ENCODE assay signal across 21 cellular contexts in genomic region chr6:15038013-15038791, GRCh38.
"Had no signal": no experiment of that assay in that cellular context is flagged by ENCODE, and none has a peak within 500 bp of the region (broad histone marks: within the 10 kb centered on the region; RNA-seq: fewer than 3 reads in every experiment).

No MANE protein-coding gene starts in this region.

- H3K4me3 ChIP-seq: lung, suprapubic skin, tibial nerve had no signal

- H3K4me1 ChIP-seq: foreskin keratinocyte had no signal

- H3K9me3 ChIP-seq: suprapubic skin, tibial nerve had no signal

- DNase-seq: activated CD4-positive, alpha-beta T cell treated with anti-CD3 and anti-CD28 coated beads for 1 hour; activated CD4-positive, alpha-beta T cell treated with anti-CD3 and anti-CD28 coated beads, Interleukin-2, amount 50 U/mL, for 1 hour; activated CD8-positive, alpha-beta T cell treated with anti-CD3 and anti-CD28 coated beads, Interleukin-2, amount 10 ng/mL, durations not matched to agents 7 days and 5 days; activated gamma-delta T cell treated with Interleukin-2 at 50 U/mL for 16 hours; activated T-cell treated with anti-CD3 and anti-CD28 coated beads, Interleukin-2, amount 50 U/mL, for 1 hour; aorta; caudate nucleus; dermis blood vessel endothelial cell; effector CD8-positive, alpha-beta T cell; foreskin keratinocyte; immature natural killer cell; naive thymus-derived CD4-positive, alpha-beta T cell; occipital lobe; posterior cingulate gyrus; small intestine; stimulated activated CD4-positive, alpha-beta T cell treated with anti-CD3 and anti-CD28 coated beads, Interleukin-2, amount 100 ng/mL, for 24 hours; stimulated activated naive CD8-positive, alpha-beta T cell treated with anti-CD3 and anti-CD28 coated beads, Interleukin-15, amount 100 ng/mL, for 72 hours; T-helper 2 cell had no signal

- H3K27me3 ChIP-seq: foreskin keratinocyte, suprapubic skin, tibial nerve had no signal

- H3K36me3 ChIP-seq: suprapubic skin, tibial nerve had no signal

- H3K27ac ChIP-seq: foreskin keratinocyte, suprapubic skin, tibial nerve had no signal
